ENCODE assay signal across 32 cellular contexts in genomic region chr11:83972536-83972935, GRCh38.
"Had no signal": no experiment of that assay in that cellular context is flagged by ENCODE, and none has a peak within 500 bp of the region (broad histone marks: within the 10 kb centered on the region; RNA-seq: fewer than 3 reads in every experiment).

No MANE protein-coding gene starts in this region.

- H3K36me3 Mint-ChIP-seq: activated CD8-positive, alpha-beta memory T cell treated with anti-CD3 and anti-CD28 coated beads, Interleukin-2, amount 10 ng/mL, durations not matched to agents 7 days and 5 days; activated naive CD4-positive, alpha-beta T cell treated with anti-CD3 and anti-CD28 coated beads, Interleukin-2, amount 10 ng/mL, durations not matched to agents 7 days and 5 days; activated naive CD8-positive, alpha-beta T cell had no signal

- H3K9me3 Mint-ChIP-seq: activated naive CD8-positive, alpha-beta T cell treated with anti-CD3 and anti-CD28 coated beads, Interleukin-2, amount 50 U/mL, for 24 hours had no signal

- H3K27me3 ChIP-seq: ascending aorta, breast epithelium had no signal

- H2AFZ ChIP-seq: PC-9 had no signal

- H3K4me3 ChIP-seq: ascending aorta, breast epithelium, PC-9 had no signal

- H3K36me3 ChIP-seq: ascending aorta, breast epithelium, WERI-Rb-1 had no signal

- H3K4me3 Mint-ChIP-seq: activated CD4-positive, alpha-beta memory T cell treated with anti-CD3 and anti-CD28 coated beads, Interleukin-2, amount 10 ng/mL, durations not matched to agents 7 days and 5 days; activated CD8-positive, alpha-beta memory T cell treated with anti-CD3 and anti-CD28 coated beads, Interleukin-2, amount 10 ng/mL, durations not matched to agents 7 days and 5 days; activated naive CD4-positive, alpha-beta T cell treated with anti-CD3 and anti-CD28 coated beads, Interleukin-2, amount 10 ng/mL, durations not matched to agents 7 days and 5 days; activated naive CD8-positive, alpha-beta T cell; activated naive CD8-positive, alpha-beta T cell treated with anti-CD3 and anti-CD28 coated beads, Interleukin-2, amount 50 U/mL, for 24 hours had no signal

- H3K4me2 ChIP-seq: KMS-11, PC-9 had no signal

- H3K27me3 Mint-ChIP-seq: activated CD4-positive, alpha-beta memory T cell treated with anti-CD3 and anti-CD28 coated beads, Interleukin-2, amount 10 ng/mL, durations not matched to agents 7 days and 5 days; activated CD8-positive, alpha-beta memory T cell treated with anti-CD3 and anti-CD28 coated beads, Interleukin-2, amount 10 ng/mL, durations not matched to agents 7 days and 5 days; activated naive CD4-positive, alpha-beta T cell treated with anti-CD3 and anti-CD28 coated beads, Interleukin-2, amount 10 ng/mL, durations not matched to agents 7 days and 5 days; activated naive CD8-positive, alpha-beta T cell treated with anti-CD3 and anti-CD28 coated beads, Interleukin-2, amount 50 U/mL, for 24 hours had no signal

- H3K4me1 Mint-ChIP-seq: activated CD4-positive, alpha-beta memory T cell treated with anti-CD3 and anti-CD28 coated beads, Interleukin-2, amount 10 ng/mL, durations not matched to agents 7 days and 5 days; activated CD8-positive, alpha-beta memory T cell treated with anti-CD3 and anti-CD28 coated beads, Interleukin-2, amount 10 ng/mL, durations not matched to agents 7 days and 5 days; activated naive CD4-positive, alpha-beta T cell treated with anti-CD3 and anti-CD28 coated beads, Interleukin-2, amount 10 ng/mL, durations not matched to agents 7 days and 5 days; activated naive CD8-positive, alpha-beta T cell treated with anti-CD3 and anti-CD28 coated beads, Interleukin-2, amount 50 U/mL, for 24 hours had no signal

- H3K27ac ChIP-seq: ascending aorta, breast epithelium, KMS-11, PC-9, WERI-Rb-1 had no signal

- ATAC-seq: activated CD8-positive, alpha-beta memory T cell treated with anti-CD3 and anti-CD28 coated beads, Interleukin-2, amount 10 ng/mL, durations not matched to agents 7 days and 5 days; activated naive CD8-positive, alpha-beta T cell treated with anti-CD3 and anti-CD28 coated beads, Interleukin-2, amount 50 U/mL, for 24 hours had no signal

- H3K9me3 ChIP-seq: ascending aorta, breast epithelium had no signal

- H3K27ac Mint-ChIP-seq: activated CD4-positive, alpha-beta memory T cell treated with anti-CD3 and anti-CD28 coated beads, Interleukin-2, amount 10 ng/mL, durations not matched to agents 7 days and 5 days; activated CD8-positive, alpha-beta memory T cell treated with anti-CD3 and anti-CD28 coated beads, Interleukin-2, amount 10 ng/mL, durations not matched to agents 7 days and 5 days; activated naive CD4-positive, alpha-beta T cell treated with anti-CD3 and anti-CD28 coated beads, Interleukin-2, amount 10 ng/mL, durations not matched to agents 7 days and 5 days; activated naive CD8-positive, alpha-beta T cell; activated naive CD8-positive, alpha-beta T cell treated with anti-CD3 and anti-CD28 coated beads, Interleukin-2, amount 50 U/mL, for 24 hours had no signal

- H3K4me1 ChIP-seq: ascending aorta, breast epithelium had no signal

- H3K9ac ChIP-seq: KMS-11 had no signal

- DNase-seq: activated CD4-positive, alpha-beta memory T cell treated with anti-CD3 and anti-CD28 coated beads, Interleukin-2, amount 10 ng/mL, durations not matched to agents 7 days and 5 days; activated CD4-positive, alpha-beta T cell treated with anti-CD3 and anti-CD28 coated beads for 1 hour; activated CD4-positive, alpha-beta T cell treated with anti-CD3 and anti-CD28 coated beads for 48 hours; activated CD4-positive, CD25-positive, alpha-beta regulatory T cell; activated CD8-positive, alpha-beta memory T cell treated with anti-CD3 and anti-CD28 coated beads for 24 hours; activated CD8-positive, alpha-beta memory T cell treated with anti-CD3 and anti-CD28 coated beads, Interleukin-2, amount 10 ng/mL, durations not matched to agents 7 days and 5 days; activated CD8-positive, alpha-beta memory T cell treated with anti-CD3 and anti-CD28 coated beads, Interleukin-2, amount 50 U/mL, for 48 hours; activated effector memory CD4-positive, alpha-beta T cell treated with Interleukin-2 at 50 U/mL for 16 hours; activated naive CD4-positive, alpha-beta T cell treated with anti-CD3 and anti-CD28 coated beads, Interleukin-2, amount 10 ng/mL, durations not matched to agents 7 days and 5 days; activated naive CD8-positive, alpha-beta T cell treated with anti-CD3 and anti-CD28 coated beads, Interleukin-2, amount 50 U/mL, for 24 hours; activated T-cell treated with anti-CD3 and anti-CD28 coated beads, Interleukin-2, amount 50 U/mL, for 48 hours; MM.1S; MV-4-11; NCI-H1092; NCI-H1694 treated with DMSO at 0.1 percent for 48 hours; NCI-H2029; NCI-H2107; NCI-H2171; NCI-H510A; NCI-H526; NCI-H748 treated with DMSO at 0.1 percent for 48 hours; NK-92 treated with Interleukin-12 subunit alpha and Interleukin-12 subunit beta, amount 100 ng/mL, for 24 hours; PC-9; Right ventricle myocardium superior; SW 1271; T-helper 1 cell; T1000; WERI-Rb-1 had no signal
